In the genomic region with DNA sequence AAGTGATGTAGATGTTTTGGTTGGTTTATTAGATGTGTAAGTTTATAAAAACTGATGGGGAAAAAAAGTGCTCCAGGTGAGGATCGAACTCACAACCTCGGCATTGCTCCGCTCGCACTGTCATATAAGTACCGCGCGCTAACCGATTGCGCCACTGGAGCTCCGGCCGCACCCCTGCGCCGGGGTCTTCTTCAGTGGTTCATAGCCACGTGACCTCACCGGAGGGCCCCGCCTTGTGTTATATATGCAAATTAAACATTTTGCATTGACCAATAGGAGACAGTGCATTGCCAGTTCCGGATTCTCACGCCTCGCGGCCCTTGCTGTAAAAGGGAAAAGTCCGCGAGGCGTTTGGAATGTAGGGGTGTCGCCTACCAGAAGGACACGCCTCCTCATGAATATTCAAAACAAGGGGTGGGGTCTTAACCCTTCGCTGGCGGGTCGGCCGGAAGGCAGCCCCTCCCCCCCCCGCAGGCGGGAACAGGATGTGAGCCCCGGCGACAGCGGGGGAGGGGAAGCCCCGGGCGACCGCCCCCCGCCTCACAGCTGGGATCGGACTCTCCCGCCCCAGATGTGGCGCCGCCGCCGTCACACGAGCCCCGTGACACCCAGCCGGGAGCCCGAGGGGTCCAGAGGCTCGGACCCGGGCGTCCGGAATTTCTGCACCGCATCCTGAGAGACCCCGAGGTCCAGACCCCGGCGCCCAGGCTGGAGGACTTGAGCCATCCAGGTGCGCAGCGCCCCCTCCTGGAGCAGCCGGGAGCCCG, we compare ENCODE assay signal across 8 cellular contexts. TPM values are rescaled to one million over a fixed set of nuclear protein-coding genes. Genes with fewer than 3 reads are reported as not detected.
DNase-seq lines count a peak whose midpoint lies in the region; ATAC-seq and TF ChIP-seq lines count a peak whose summit lies in the region.

A gene with protein sequence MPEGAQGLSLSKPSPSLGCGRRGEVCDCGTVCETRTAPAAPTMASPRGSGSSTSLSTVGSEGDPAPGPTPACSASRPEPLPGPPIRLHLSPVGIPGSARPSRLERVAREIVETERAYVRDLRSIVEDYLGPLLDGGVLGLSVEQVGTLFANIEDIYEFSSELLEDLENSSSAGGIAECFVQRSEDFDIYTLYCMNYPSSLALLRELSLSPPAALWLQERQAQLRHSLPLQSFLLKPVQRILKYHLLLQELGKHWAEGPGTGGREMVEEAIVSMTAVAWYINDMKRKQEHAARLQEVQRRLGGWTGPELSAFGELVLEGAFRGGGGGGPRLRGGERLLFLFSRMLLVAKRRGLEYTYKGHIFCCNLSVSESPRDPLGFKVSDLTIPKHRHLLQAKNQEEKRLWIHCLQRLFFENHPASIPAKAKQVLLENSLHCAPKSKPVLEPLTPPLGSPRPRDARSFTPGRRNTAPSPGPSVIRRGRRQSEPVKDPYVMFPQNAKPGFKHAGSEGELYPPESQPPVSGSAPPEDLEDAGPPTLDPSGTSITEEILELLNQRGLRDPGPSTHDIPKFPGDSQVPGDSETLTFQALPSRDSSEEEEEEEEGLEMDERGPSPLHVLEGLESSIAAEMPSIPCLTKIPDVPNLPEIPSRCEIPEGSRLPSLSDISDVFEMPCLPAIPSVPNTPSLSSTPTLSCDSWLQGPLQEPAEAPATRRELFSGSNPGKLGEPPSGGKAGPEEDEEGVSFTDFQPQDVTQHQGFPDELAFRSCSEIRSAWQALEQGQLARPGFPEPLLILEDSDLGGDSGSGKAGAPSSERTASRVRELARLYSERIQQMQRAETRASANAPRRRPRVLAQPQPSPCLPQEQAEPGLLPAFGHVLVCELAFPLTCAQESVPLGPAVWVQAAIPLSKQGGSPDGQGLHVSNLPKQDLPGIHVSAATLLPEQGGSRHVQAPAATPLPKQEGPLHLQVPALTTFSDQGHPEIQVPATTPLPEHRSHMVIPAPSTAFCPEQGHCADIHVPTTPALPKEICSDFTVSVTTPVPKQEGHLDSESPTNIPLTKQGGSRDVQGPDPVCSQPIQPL (N-terminal part only) (plus strand): TSS at position 570 of the 767 bp plus-strand sequence. CDS start 1,418 bp downstream, outside the sequence.

- peak; percentile 64 for ATAC-seq in GM18909 (IDR thresholded peaks at IDR 0.05; ENCODE audit: poor library complexity, unreplicated experiment)
- peak; percentile 57 for ATAC-seq in HG03175 (IDR thresholded peaks at IDR 0.05; ENCODE audit: unreplicated experiment)
- peak; percentile 64 for ATAC-seq in WTC11

- peaks cover 47% of the 10 kb centered on the region for H3K4me1 Mint-ChIP-seq in WTC11
- peaks cover 46 to 53% of the 10 kb centered on the region in 2 donors for H3K4me1 Mint-ChIP-seq in immature natural killer cell

- H3K9me3 Mint-ChIP-seq in WTC11 (no peaks in the 10 kb centered on the region), immature natural killer cell (peaks cover 0 to 19% (median 0%) of the 10 kb centered on the region in 6 donors)

- H3K27ac Mint-ChIP-seq in WTC11, result peak within 1 kb of the TSS; percentile 84
- H3K27ac Mint-ChIP-seq in immature natural killer cell, result peak within 1 kb of the TSS; percentile 94 to 99 (median 97)

- H3K4me3 ChIP-seq in AG09309 (ENCODE audit: control insufficient read depth, low read depth, low read length) (peak within 1 kb of the TSS; percentile 65), cardiac fibroblast (replicated peaks in 1 of 2; ENCODE audit: low read depth in 2 of 2, low read length in 2 of 2) (peak within 1 kb of the TSS; percentile 84 to 87)

- DNase-seq in AG09309 (ENCODE audit: low read depth), result peak; percentile 99
- peak; percentile 96 for DNase-seq in NCI-H226
- DNase-seq in WTC11 (ENCODE audit: low spot score), result peak; percentile 98
- peak; percentile 100 for DNase-seq in cardiac fibroblast (ENCODE audit: low read depth in 2 of 2)
- peak; percentile 98 to 99 (median 99) for DNase-seq in immature natural killer cell
- peak; percentile 99 for DNase-seq in smooth muscle cell of the brain vasculature (ENCODE audit: low read depth, low spot score)

- H3K4me3 Mint-ChIP-seq in WTC11 (peak within 1 kb of the TSS; percentile 99), immature natural killer cell (peak within 1 kb of the TSS; percentile 83 to 98 (median 89))

- POLR2A ChIA-PET in WTC11 (lab: Charles Lee), result interaction anchor here (0.5 to 2.3 kb wide), 6 partner anchors 9 to 80 kb away, joined by 5 to 11 read pairs (median 7); a partner anchor contains a TSS

- H3K27me3 Mint-ChIP-seq in WTC11 (ENCODE audit: low read depth) (no peaks in the 10 kb centered on the region), immature natural killer cell (ENCODE audit: low read depth in 3 of 3) (peaks cover 53 to 65% (median 55%) of the 10 kb centered on the region in 3 donors)

- H3K36me3 Mint-ChIP-seq in WTC11 (peaks cover 9% of the 10 kb centered on the region), immature natural killer cell (peaks cover 13 to 15% (median 14%) of the 10 kb centered on the region in 3 donors)

- CTCF ChIA-PET in WTC11 (lab: Charles Lee), result interaction anchor here (0.6 to 2.3 kb wide), 11 partner anchors 11 to 120 kb away, joined by 3 to 43 read pairs (median 4); a partner anchor contains a TSS

- TF ChIP-seq CTCF in AG09309 (IDR thresholded peaks at IDR 0.05; ENCODE audit: control insufficient read depth, insufficient read depth, low read depth, low read length, missing control alignments) (peak; percentile 87), WTC11 (IDR thresholded peaks at IDR 0.05) (no peak; the same call in none of the 2 replicates), cardiac fibroblast (IDR thresholded peaks at IDR 0.05; ENCODE audit: low read depth, low read length) (peak; percentile 78)

TF ChIP-seq in WTC11, 78 proteins besides CTCF, POLR2A, EP300 and RAD21 (continues in another document):
- TF ChIP-seq JUN (CRISPR knock-in tag; IDR thresholded peaks at IDR 0.05) (no peak), SP1 (CRISPR knock-in tag; conservative IDR thresholded peaks at IDR 0.05) (peak; percentile 78), ZNF416 (CRISPR knock-in tag; IDR thresholded peaks at IDR 0.05) (no peak), EMX1 (CRISPR knock-in tag; IDR thresholded peaks at IDR 0.05) (no peak), ZNF138 (CRISPR knock-in tag; conservative IDR thresholded peaks at IDR 0.05) (no peak), CBFB (CRISPR knock-in tag; IDR thresholded peaks at IDR 0.05; ENCODE audit: low read depth) (no peak), ZNF423 (CRISPR knock-in tag; IDR thresholded peaks at IDR 0.05) (peak; percentile 32; the same call in 1 of the 2 replicates), ELF4 (CRISPR knock-in tag; IDR thresholded peaks at IDR 0.05; ENCODE audit: low read depth) (no peak)
- TF ChIP-seq, protein P1, sequence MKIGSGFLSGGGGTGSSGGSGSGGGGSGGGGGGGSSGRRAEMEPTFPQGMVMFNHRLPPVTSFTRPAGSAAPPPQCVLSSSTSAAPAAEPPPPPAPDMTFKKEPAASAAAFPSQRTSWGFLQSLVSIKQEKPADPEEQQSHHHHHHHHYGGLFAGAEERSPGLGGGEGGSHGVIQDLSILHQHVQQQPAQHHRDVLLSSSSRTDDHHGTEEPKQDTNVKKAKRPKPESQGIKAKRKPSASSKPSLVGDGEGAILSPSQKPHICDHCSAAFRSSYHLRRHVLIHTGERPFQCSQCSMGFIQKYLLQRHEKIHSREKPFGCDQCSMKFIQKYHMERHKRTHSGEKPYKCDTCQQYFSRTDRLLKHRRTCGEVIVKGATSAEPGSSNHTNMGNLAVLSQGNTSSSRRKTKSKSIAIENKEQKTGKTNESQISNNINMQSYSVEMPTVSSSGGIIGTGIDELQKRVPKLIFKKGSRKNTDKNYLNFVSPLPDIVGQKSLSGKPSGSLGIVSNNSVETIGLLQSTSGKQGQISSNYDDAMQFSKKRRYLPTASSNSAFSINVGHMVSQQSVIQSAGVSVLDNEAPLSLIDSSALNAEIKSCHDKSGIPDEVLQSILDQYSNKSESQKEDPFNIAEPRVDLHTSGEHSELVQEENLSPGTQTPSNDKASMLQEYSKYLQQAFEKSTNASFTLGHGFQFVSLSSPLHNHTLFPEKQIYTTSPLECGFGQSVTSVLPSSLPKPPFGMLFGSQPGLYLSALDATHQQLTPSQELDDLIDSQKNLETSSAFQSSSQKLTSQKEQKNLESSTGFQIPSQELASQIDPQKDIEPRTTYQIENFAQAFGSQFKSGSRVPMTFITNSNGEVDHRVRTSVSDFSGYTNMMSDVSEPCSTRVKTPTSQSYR (CRISPR knock-in tag; IDR thresholded peaks at IDR 0.05), result peak; percentile 96
- TF ChIP-seq, protein P2, sequence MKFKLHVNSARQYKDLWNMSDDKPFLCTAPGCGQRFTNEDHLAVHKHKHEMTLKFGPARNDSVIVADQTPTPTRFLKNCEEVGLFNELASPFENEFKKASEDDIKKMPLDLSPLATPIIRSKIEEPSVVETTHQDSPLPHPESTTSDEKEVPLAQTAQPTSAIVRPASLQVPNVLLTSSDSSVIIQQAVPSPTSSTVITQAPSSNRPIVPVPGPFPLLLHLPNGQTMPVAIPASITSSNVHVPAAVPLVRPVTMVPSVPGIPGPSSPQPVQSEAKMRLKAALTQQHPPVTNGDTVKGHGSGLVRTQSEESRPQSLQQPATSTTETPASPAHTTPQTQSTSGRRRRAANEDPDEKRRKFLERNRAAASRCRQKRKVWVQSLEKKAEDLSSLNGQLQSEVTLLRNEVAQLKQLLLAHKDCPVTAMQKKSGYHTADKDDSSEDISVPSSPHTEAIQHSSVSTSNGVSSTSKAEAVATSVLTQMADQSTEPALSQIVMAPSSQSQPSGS (CRISPR knock-in tag; IDR thresholded peaks at IDR 0.05; ENCODE audit: borderline replicate concordance, low read depth), result no peak
- TF ChIP-seq, protein P3, sequence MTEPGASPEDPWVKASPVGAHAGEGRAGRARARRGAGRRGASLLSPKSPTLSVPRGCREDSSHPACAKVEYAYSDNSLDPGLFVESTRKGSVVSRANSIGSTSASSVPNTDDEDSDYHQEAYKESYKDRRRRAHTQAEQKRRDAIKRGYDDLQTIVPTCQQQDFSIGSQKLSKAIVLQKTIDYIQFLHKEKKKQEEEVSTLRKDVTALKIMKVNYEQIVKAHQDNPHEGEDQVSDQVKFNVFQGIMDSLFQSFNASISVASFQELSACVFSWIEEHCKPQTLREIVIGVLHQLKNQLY (CRISPR knock-in tag; IDR thresholded peaks at IDR 0.05), result no peak
- TF ChIP-seq, protein P4, sequence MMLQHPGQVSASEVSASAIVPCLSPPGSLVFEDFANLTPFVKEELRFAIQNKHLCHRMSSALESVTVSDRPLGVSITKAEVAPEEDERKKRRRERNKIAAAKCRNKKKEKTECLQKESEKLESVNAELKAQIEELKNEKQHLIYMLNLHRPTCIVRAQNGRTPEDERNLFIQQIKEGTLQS (CRISPR knock-in tag; conservative IDR thresholded peaks at IDR 0.05), result no peak

RNA-seq across cellular contexts. Expression of the gene that starts here (rescaled TPM):
- 62.3 to 72.0 TPM (median 63.6 TPM) in 3 replicates for total RNA-seq in WTC11 (2021)
- 1 to 10 TPM in 2 of 3 donors, not detected in 1; 3.7 to 4.3 TPM for polyA plus RNA-seq in immature natural killer cell

Comparison
In these comparisons a context has a peak if more than half of its experiments do, and no peak if none do; other contexts are left out.
1. Peak in every context shown above with its lines: DNase-seq, ATAC-seq and H3K4me3 ChIP-seq.